35 cellular contexts compared by ENCODE assay signal in genomic region chrX:43827791-43828190, GRCh38. TPM values are rescaled to one million over a fixed set of nuclear protein-coding genes. Genes with fewer than 3 reads are reported as not detected.
"Had no signal": no experiment of that assay in that cellular context is flagged by ENCODE, and none has a peak within 500 bp of the region (broad histone marks: within the 10 kb centered on the region; RNA-seq: fewer than 3 reads in every experiment).

No MANE protein-coding gene starts in this region.

- ATAC-seq: activated CD8-positive, alpha-beta T cell treated with anti-CD3 and anti-CD28 coated beads for 36 hours; activated naive CD4-positive, alpha-beta T cell treated with anti-CD3 and anti-CD28 coated beads, Interleukin-2, amount 50 U/mL, for 72 hours; body of pancreas; T-cell had no signal

- H3K27me3 ChIP-seq: adrenal gland, body of pancreas, brain microvascular endothelial cell had no signal

- H3K27ac ChIP-seq: body of pancreas, brain microvascular endothelial cell, breast epithelium, VCaP had no signal

- FAIRE-seq: astrocyte, TTC549 had no signal

- H3K9me3 ChIP-seq: adrenal gland, body of pancreas, breast epithelium had no signal

- H3K27ac Mint-ChIP-seq: activated B cell treated with CpG ODN at 0.5 μM for 24 hours; activated CD4-positive, alpha-beta memory T cell treated with anti-CD3 and anti-CD28 coated beads for 36 hours; activated CD4-positive, alpha-beta T cell treated with anti-CD3 and anti-CD28 coated beads, Interleukin-2, amount 10 ng/mL, durations not matched to agents 24 days and 14 days; activated CD8-positive, alpha-beta T cell treated with anti-CD3 and anti-CD28 coated beads for 36 hours; activated naive CD4-positive, alpha-beta T cell treated with anti-CD3 and anti-CD28 coated beads, Interleukin-2, amount 50 U/mL, for 72 hours; activated naive CD8-positive, alpha-beta T cell treated with anti-CD3 and anti-CD28 coated beads for 36 hours; activated T-helper 2 cell treated with anti-CD3 and anti-CD28 coated beads, Interferon-gamma antibody, Interleukin-2, Interleukin-4, amounts not matched to agents 10 μg/mL and 5 μg/mL and 100 μg/mL, durations not matched to agents 14 hours and 24 hours and 36 hours; T-cell; T-helper 2 cell treated with Interferon-gamma antibody and Interleukin-4, amounts not matched to agents 5 μg/mL and 100 μg/mL, for 36 hours had no signal

- H3K4me3 Mint-ChIP-seq: activated B cell treated with CpG ODN at 0.5 μM for 24 hours; activated CD4-positive, alpha-beta memory T cell treated with anti-CD3 and anti-CD28 coated beads for 36 hours; activated CD4-positive, alpha-beta T cell treated with anti-CD3 and anti-CD28 coated beads, Interleukin-2, amount 10 ng/mL, durations not matched to agents 24 days and 14 days; activated CD8-positive, alpha-beta T cell treated with anti-CD3 and anti-CD28 coated beads for 36 hours; activated naive CD4-positive, alpha-beta T cell treated with anti-CD3 and anti-CD28 coated beads for 36 hours; activated naive CD8-positive, alpha-beta T cell treated with anti-CD3 and anti-CD28 coated beads for 36 hours; T-cell; T-helper 2 cell treated with Interferon-gamma antibody and Interleukin-4, amounts not matched to agents 5 μg/mL and 100 μg/mL, for 36 hours had no signal

- H3K27me3 Mint-ChIP-seq: activated CD4-positive, alpha-beta memory T cell treated with anti-CD3 and anti-CD28 coated beads for 36 hours; activated CD4-positive, alpha-beta T cell treated with anti-CD3 and anti-CD28 coated beads, Interleukin-2, amount 10 ng/mL, durations not matched to agents 24 days and 14 days; activated CD8-positive, alpha-beta T cell treated with anti-CD3 and anti-CD28 coated beads for 36 hours; activated naive CD8-positive, alpha-beta T cell treated with anti-CD3 and anti-CD28 coated beads for 36 hours had no signal

- H3K4me1 ChIP-seq: adrenal gland, body of pancreas, breast epithelium had no signal

- H3K4me1 Mint-ChIP-seq: activated B cell treated with CpG ODN at 0.5 μM for 24 hours; activated CD4-positive, alpha-beta T cell treated with anti-CD3 and anti-CD28 coated beads, Interleukin-2, amount 10 ng/mL, durations not matched to agents 24 days and 14 days; activated naive CD8-positive, alpha-beta T cell treated with anti-CD3 and anti-CD28 coated beads for 36 hours; T-cell had no signal

- H3K4me3 ChIP-seq: adrenal gland, body of pancreas, breast epithelium had no signal

- H3K36me3 ChIP-seq: adrenal gland, brain microvascular endothelial cell, breast epithelium had no signal

- H3K36me3 Mint-ChIP-seq: activated CD4-positive, alpha-beta memory T cell treated with anti-CD3 and anti-CD28 coated beads for 36 hours; activated naive CD4-positive, alpha-beta T cell treated with anti-CD3 and anti-CD28 coated beads, Interleukin-2, amount 50 U/mL, for 72 hours; activated naive CD8-positive, alpha-beta T cell treated with anti-CD3 and anti-CD28 coated beads for 36 hours; T-cell had no signal

- DNase-seq: activated B cell treated with CpG ODN at 0.5 μM for 24 hours; activated CD4-positive, alpha-beta memory T cell treated with anti-CD3 and anti-CD28 coated beads for 36 hours; activated CD4-positive, alpha-beta T cell treated with anti-CD3 and anti-CD28 coated beads for 4 hours; activated CD4-positive, alpha-beta T cell treated with anti-CD3 and anti-CD28 coated beads, Interleukin-2, amount 10 ng/mL, durations not matched to agents 24 days and 14 days; activated CD4-positive, alpha-beta T cell treated with anti-CD3 and anti-CD28 coated beads, Interleukin-2, amount 50 U/mL, for 1 hour; activated CD4-positive, alpha-beta T cell treated with anti-CD3 and anti-CD28 coated beads, Interleukin-2, amount 50 U/mL, for 4 hours; activated CD4-positive, CD25-positive, alpha-beta regulatory T cell treated with anti-CD3 and anti-CD28 coated beads, Interleukin-2, amount 50 U/mL, for 72 hours; activated CD8-positive, alpha-beta memory T cell treated with anti-CD3 and anti-CD28 coated beads, Interleukin-2, amount 50 U/mL, for 4 hours; activated CD8-positive, alpha-beta T cell treated with anti-CD3 and anti-CD28 coated beads for 36 hours; activated effector memory CD4-positive, alpha-beta T cell treated with Interleukin-2 at 50 U/mL for 16 hours; activated gamma-delta T cell; activated naive CD4-positive, alpha-beta T cell treated with anti-CD3 and anti-CD28 coated beads for 36 hours; activated naive CD4-positive, alpha-beta T cell treated with anti-CD3 and anti-CD28 coated beads, Interleukin-2, amount 50 U/mL, for 16 hours; activated naive CD8-positive, alpha-beta T cell treated with anti-CD3 and anti-CD28 coated beads for 36 hours; activated T-cell treated with anti-CD3 and anti-CD28 coated beads for 4 hours; activated T-cell treated with anti-CD3 and anti-CD28 coated beads, Interleukin-2, amount 50 U/mL, for 1 hour; activated T-cell treated with anti-CD3 and anti-CD28 coated beads, Interleukin-2, amount 50 U/mL, for 48 hours; adrenal gland; amniotic stem cell; aorta; body of pancreas; brain microvascular endothelial cell; central memory CD4-positive, alpha-beta T cell; T-cell; T-helper 2 cell; T-helper 9 cell had no signal

RNA-seq across cellular contexts. Expression of gene MAOB, which starts 54.5 kb away (rescaled TPM):
- total RNA-seq: activated B cell treated with CpG ODN at 0.5 μM for 24 hours; activated CD4-positive, alpha-beta T cell treated with anti-CD3 and anti-CD28 coated beads, Interleukin-2, amount 10 ng/mL, durations not matched to agents 24 days and 14 days; activated CD8-positive, alpha-beta memory T cell treated with anti-CD3 and anti-CD28 coated beads for 36 hours; activated CD8-positive, alpha-beta T cell treated with anti-CD3 and anti-CD28 coated beads for 36 hours; activated naive CD4-positive, alpha-beta T cell treated with anti-CD3 and anti-CD28 coated beads for 36 hours; activated naive CD4-positive, alpha-beta T cell treated with anti-CD3 and anti-CD28 coated beads, Interleukin-2, amount 50 U/mL, for 72 hours; activated naive CD8-positive, alpha-beta T cell treated with anti-CD3 and anti-CD28 coated beads for 36 hours; T-helper 1 cell treated with Interleukin-12 subunit alpha and Interleukin-12 subunit beta and Interleukin-4 antibody, amounts not matched to agents 30 ng/mL and 1 ng/mL, for 36 hours had no signal
